Comparison of ENCODE assay signal across 30 cellular contexts in the genomic region with DNA sequence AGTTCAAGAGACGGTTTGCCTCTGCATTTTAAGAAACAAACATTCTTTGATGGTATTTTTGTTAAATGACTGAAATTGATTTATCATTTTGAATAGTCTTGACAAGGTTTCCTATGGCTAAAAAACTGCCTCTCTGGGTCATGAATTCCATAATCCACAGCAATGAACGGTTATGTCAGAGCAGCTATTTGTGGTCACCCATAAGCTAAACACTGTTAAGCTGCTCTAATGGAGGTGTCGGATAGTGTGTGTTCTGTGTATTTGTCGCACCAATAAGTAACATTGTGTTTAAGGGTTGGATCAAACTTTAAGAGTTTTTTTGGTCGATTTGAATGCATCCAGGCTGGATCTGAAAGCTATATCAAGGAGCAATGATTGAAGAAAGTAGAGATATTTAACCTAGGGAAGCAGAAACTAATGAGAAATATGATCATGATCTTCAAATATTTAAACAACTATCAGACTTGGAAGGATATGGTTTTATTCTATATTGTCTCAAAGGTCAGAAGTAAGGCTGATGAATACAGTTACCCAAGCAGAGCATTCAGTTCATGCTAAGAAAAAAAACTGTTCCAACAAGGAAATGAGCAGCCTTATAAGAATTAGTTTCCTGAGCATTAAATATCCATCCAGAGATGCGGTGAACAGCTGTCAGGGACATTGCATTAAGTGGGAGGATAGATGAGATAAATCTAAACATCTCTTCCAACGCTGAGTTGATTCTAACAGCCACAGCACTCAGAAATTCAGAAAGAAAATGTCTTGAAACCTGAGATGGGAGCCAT.
DNase-seq lines count a peak whose midpoint lies in the region; ATAC-seq and TF ChIP-seq lines count a peak whose summit lies in the region.
"Had no signal": no experiment of that assay in that cellular context is flagged by ENCODE, and none has a peak within 500 bp of the region (broad histone marks: within the 10 kb centered on the region; RNA-seq: fewer than 3 reads in every experiment).

No MANE protein-coding gene starts in this region.

- H3K9me3 Mint-ChIP-seq in activated CD8-positive, alpha-beta memory T cell treated with anti-CD3 and anti-CD28 coated beads, Interleukin-2, amount 10 ng/mL, durations not matched to agents 7 days and 5 days (ENCODE audit: low read depth) = no peaks in the 10 kb centered on the region
- H3K9me3 Mint-ChIP-seq in progenitor cell of endocrine pancreas (ENCODE audit: low read depth) = peaks cover 9% of the 10 kb centered on the region
- no peaks in the 10 kb centered on the region for H3K9me3 Mint-ChIP-seq in activated CD4-positive, alpha-beta memory T cell treated with anti-CD3 and anti-CD28 coated beads, Interleukin-2, amount 10 ng/mL, durations not matched to agents 7 days and 5 days
- H3K9me3 Mint-ChIP-seq: activated naive CD4-positive, alpha-beta T cell treated with anti-CD3 and anti-CD28 coated beads for 36 hours; CD4-positive, alpha-beta T cell; neural progenitor cell; stimulated activated naive CD8-positive, alpha-beta T cell treated with anti-CD3 and anti-CD28 coated beads, Interleukin-15, Interleukin-2, amounts not matched to agents 100 ng/mL and 50 ng/mL, for 24 hours had no signal

- no peak overlapping the region for H3K4me3 Mint-ChIP-seq in activated CD8-positive, alpha-beta memory T cell treated with anti-CD3 and anti-CD28 coated beads, Interleukin-2, amount 10 ng/mL, durations not matched to agents 7 days and 5 days
- no peak overlapping the region for H3K4me3 Mint-ChIP-seq in progenitor cell of endocrine pancreas (ENCODE audit: low read depth)
- no peak overlapping the region for H3K4me3 Mint-ChIP-seq in activated CD4-positive, alpha-beta memory T cell treated with anti-CD3 and anti-CD28 coated beads, Interleukin-2, amount 10 ng/mL, durations not matched to agents 7 days and 5 days
- H3K4me3 Mint-ChIP-seq: activated naive CD4-positive, alpha-beta T cell treated with anti-CD3 and anti-CD28 coated beads for 36 hours; CD4-positive, alpha-beta T cell; neural progenitor cell; stimulated activated naive CD8-positive, alpha-beta T cell treated with anti-CD3 and anti-CD28 coated beads, Interleukin-15, Interleukin-2, amounts not matched to agents 100 ng/mL and 50 ng/mL, for 24 hours had no signal

- H3K4me1 Mint-ChIP-seq in activated CD8-positive, alpha-beta memory T cell treated with anti-CD3 and anti-CD28 coated beads, Interleukin-2, amount 10 ng/mL, durations not matched to agents 7 days and 5 days = peaks cover 21% of the 10 kb centered on the region
- H3K4me1 Mint-ChIP-seq in progenitor cell of endocrine pancreas (ENCODE audit: low read depth) = peaks cover 8% of the 10 kb centered on the region
- peaks cover 19% of the 10 kb centered on the region for H3K4me1 Mint-ChIP-seq in activated CD4-positive, alpha-beta memory T cell treated with anti-CD3 and anti-CD28 coated beads, Interleukin-2, amount 10 ng/mL, durations not matched to agents 7 days and 5 days
- H3K4me1 Mint-ChIP-seq: neural progenitor cell had no signal

- no peaks in the 10 kb centered on the region for H3K9me3 ChIP-seq in SJCRH30 (replicated peaks)
- H3K9me3 ChIP-seq: esophagus squamous epithelium, gastroesophageal sphincter, pancreas, testis had no signal

- peaks cover 4% of the 10 kb centered on the region for H3K36me3 Mint-ChIP-seq in activated CD8-positive, alpha-beta memory T cell treated with anti-CD3 and anti-CD28 coated beads, Interleukin-2, amount 10 ng/mL, durations not matched to agents 7 days and 5 days
- no peaks in the 10 kb centered on the region for H3K36me3 Mint-ChIP-seq in progenitor cell of endocrine pancreas (ENCODE audit: insufficient read depth)
- H3K36me3 Mint-ChIP-seq in activated CD4-positive, alpha-beta memory T cell treated with anti-CD3 and anti-CD28 coated beads, Interleukin-2, amount 10 ng/mL, durations not matched to agents 7 days and 5 days (ENCODE audit: low read depth) = no peaks in the 10 kb centered on the region
- H3K36me3 Mint-ChIP-seq: neural progenitor cell had no signal

- H3K4me3 ChIP-seq in SJCRH30 = no peak overlapping the region
- H3K4me3 ChIP-seq: esophagus squamous epithelium, gastroesophageal sphincter, neural progenitor cell, pancreas, testis had no signal

- peaks cover 36% of the 10 kb centered on the region for H3K4me1 ChIP-seq in SJCRH30
- H3K4me1 ChIP-seq: esophagus squamous epithelium, gastroesophageal sphincter, neural progenitor cell, pancreas, testis had no signal

- no peaks in the 10 kb centered on the region for H3K27me3 ChIP-seq in SJCRH30
- H3K27me3 ChIP-seq: gastroesophageal sphincter, neural progenitor cell, pancreas, testis had no signal

- CTCF ChIA-PET in activated CD8-positive, alpha-beta memory T cell treated with anti-CD3 and anti-CD28 coated beads, Interleukin-2, amount 10 ng/mL, durations not matched to agents 7 days and 5 days (lab: Charles Lee) = no interaction called here
- CTCF ChIA-PET in activated CD4-positive, alpha-beta memory T cell treated with anti-CD3 and anti-CD28 coated beads, Interleukin-2, amount 10 ng/mL, durations not matched to agents 7 days and 5 days (lab: Charles Lee) = interaction anchor here (0.7 to 1.7 kb wide), 2 partner anchors 17 to 26 kb away, joined by 3 to 4 read pairs; no protein-coding TSS in a partner anchor

- 0 out of 2 replicates have a peak overlapping the region, but pooled peaks have one; percentile 0 for H3K27ac ChIP-seq in SJCRH30
- H3K27ac ChIP-seq: esophagus squamous epithelium, gastroesophageal sphincter, neural progenitor cell, pancreas, RWPE1, testis had no signal

- POLR2A ChIA-PET in activated CD4-positive, alpha-beta memory T cell treated with anti-CD3 and anti-CD28 coated beads, Interleukin-2, amount 10 ng/mL, durations not matched to agents 7 days and 5 days (lab: Charles Lee) = no interaction called here

- TF ChIP-seq CTCF in progenitor cell of endocrine pancreas (IDR thresholded peaks at IDR 0.05; ENCODE audit: unreplicated experiment) = no peak

- peak overlapping the region; percentile 36 for H3K27ac Mint-ChIP-seq in activated CD8-positive, alpha-beta memory T cell treated with anti-CD3 and anti-CD28 coated beads, Interleukin-2, amount 10 ng/mL, durations not matched to agents 7 days and 5 days
- no peak overlapping the region for H3K27ac Mint-ChIP-seq in progenitor cell of endocrine pancreas
- H3K27ac Mint-ChIP-seq in activated CD4-positive, alpha-beta memory T cell treated with anti-CD3 and anti-CD28 coated beads, Interleukin-2, amount 10 ng/mL, durations not matched to agents 7 days and 5 days = no peak overlapping the region
- H3K27ac Mint-ChIP-seq: activated naive CD4-positive, alpha-beta T cell treated with anti-CD3 and anti-CD28 coated beads for 36 hours; CD4-positive, alpha-beta T cell; neural progenitor cell; stimulated activated naive CD8-positive, alpha-beta T cell treated with anti-CD3 and anti-CD28 coated beads, Interleukin-15, Interleukin-2, amounts not matched to agents 100 ng/mL and 50 ng/mL, for 24 hours had no signal

- H3K27me3 Mint-ChIP-seq in activated CD8-positive, alpha-beta memory T cell treated with anti-CD3 and anti-CD28 coated beads, Interleukin-2, amount 10 ng/mL, durations not matched to agents 7 days and 5 days = peaks cover 64% of the 10 kb centered on the region
- no peaks in the 10 kb centered on the region for H3K27me3 Mint-ChIP-seq in progenitor cell of endocrine pancreas
- H3K27me3 Mint-ChIP-seq in activated CD4-positive, alpha-beta memory T cell treated with anti-CD3 and anti-CD28 coated beads, Interleukin-2, amount 10 ng/mL, durations not matched to agents 7 days and 5 days = peaks cover 47% of the 10 kb centered on the region
- H3K27me3 Mint-ChIP-seq: CD4-positive, alpha-beta T cell had no signal

- no peak for ATAC-seq in activated CD8-positive, alpha-beta memory T cell treated with anti-CD3 and anti-CD28 coated beads, Interleukin-2, amount 10 ng/mL, durations not matched to agents 7 days and 5 days
- ATAC-seq: gastroesophageal sphincter, left lobe of liver, pancreas had no signal

- DNase-seq in activated CD8-positive, alpha-beta memory T cell treated with anti-CD3 and anti-CD28 coated beads, Interleukin-2, amount 10 ng/mL, durations not matched to agents 7 days and 5 days = no peak
- DNase-seq in activated CD8-positive, alpha-beta memory T cell treated with anti-CD3 and anti-CD28 coated beads, Interleukin-2, amount 50 U/mL, for 48 hours = no peak
- DNase-seq in SJCRH30 (peak in 1 of 2 experiments; percentile 53), iris pigment epithelial cell (ENCODE audit: low read depth) (peak; percentile 41), SIG-M5 treated with dmso at 0.1 percent for 504 hours (lab: John Stamatoyannopoulos, UW; ENCODE audit: unreplicated experiment) (no peak), NCI-H2029 treated with DMSO at 0.1 percent for 48 hours (lab: John Stamatoyannopoulos, UW) (no peak), progenitor cell of endocrine pancreas (ENCODE audit: low spot score, unreplicated experiment) (no peak)
- DNase-seq in activated CD4-positive, alpha-beta memory T cell treated with anti-CD3 and anti-CD28 coated beads, Interleukin-2, amount 10 ng/mL, durations not matched to agents 7 days and 5 days = no peak
- DNase-seq: activated CD4-positive, alpha-beta T cell treated with anti-CD3 and anti-CD28 coated beads, Interleukin-2, amount 50 U/mL, for 48 hours; activated CD4-positive, CD25-positive, alpha-beta regulatory T cell treated with anti-CD3 and anti-CD28 coated beads, Interleukin-2, amount 50 U/mL, for 72 hours; activated CD8-positive, alpha-beta memory T cell treated with anti-CD3 and anti-CD28 coated beads, Interleukin-2, amount 50 U/mL, for 4 hours; activated naive CD4-positive, alpha-beta T cell treated with anti-CD3 and anti-CD28 coated beads for 36 hours; CD4-positive, alpha-beta T cell; esophagus squamous epithelium; hippocampal formation; Karpas-422; mesendoderm; NCI-H1417 treated with DMSO at 0.1 percent for 48 hours; NCI-H2081; NCI-H446; NCI-H774; pancreas; retina; stimulated activated CD8-positive, alpha-beta memory T cell treated with anti-CD3 and anti-CD28 coated beads, Interleukin-4, amount 100 ng/mL, for 48 hours; testis had no signal

- H3K36me3 ChIP-seq in SJCRH30 = no peaks in the 10 kb centered on the region
- H3K36me3 ChIP-seq: esophagus squamous epithelium, gastroesophageal sphincter, neural progenitor cell, pancreas had no signal
